1 cellular context compared by ENCODE assay signal in genomic region chr12:120194534-120195395, GRCh38.
TF ChIP-seq lines count a peak whose summit lies in the region.

Gene GCN1, minus strand, starts transcription at chr12:120194715. Its CDS starts 18 bp downstream, at chr12:120194697.

TF ChIP-seq in K562, 482 proteins besides CTCF, POLR2A, EP300 and RAD21 (continued from another document and continues in another):
- TF ChIP-seq HMGXB4 (CRISPR knock-in tag; IDR thresholded peaks at IDR 0.05) (peak; percentile 80), GATAD2A (IDR thresholded peaks at IDR 0.05) (no peak), ZNF398 (CRISPR knock-in tag; IDR thresholded peaks at IDR 0.05) (no peak), NR2C1 (IDR thresholded peaks at IDR 0.05) (peak; percentile 98), NR2C1 (tag; IDR thresholded peaks at IDR 0.05) (peak; percentile 98), PHF20 (IDR thresholded peaks at IDR 0.05; ENCODE audit: partially characterized antibody) (peak; percentile 91), ZNF583 (CRISPR knock-in tag; IDR thresholded peaks at IDR 0.05) (no peak), ZNF407 (IDR thresholded peaks at IDR 0.05; ENCODE audit: low read depth) (no peak), SMAD1 (IDR thresholded peaks at IDR 0.05; ENCODE audit: low read depth, low read length, partially characterized antibody) (peak; percentile 37), KDM5B (IDR thresholded peaks at IDR 0.05; ENCODE audit: insufficient replicate concordance, low read depth, low read length) (peak; percentile 91), RBFOX2 (IDR thresholded peaks at IDR 0.05; ENCODE audit: low read depth, low read length) (peak; percentile 99), HCFC1 (IDR thresholded peaks at IDR 0.05; ENCODE audit: low read depth, low read length) (peak; percentile 80), YY1 (IDR thresholded peaks at IDR 0.05; ENCODE audit: borderline replicate concordance in 1 of 3, control insufficient read depth in 1 of 3, extremely low read depth in 1 of 3, insufficient read depth in 3 of 3, insufficient read length in 1 of 3, insufficient replicate concordance in 2 of 3, low read depth in 1 of 3, low read length in 2 of 3) (peak; percentile 74 to 93 (median 89)), HDAC1 (IDR thresholded peaks at IDR 0.05) (peak in 1 of 2 experiments; percentile 90; a peak in 2 of 4 replicates), EWSR1 (IDR thresholded peaks at IDR 0.05; ENCODE audit: borderline replicate concordance, low read depth, partially characterized antibody) (peak; percentile 79), ZC3H4 (CRISPR knock-in tag; IDR thresholded peaks at IDR 0.05; ENCODE audit: borderline replicate concordance) (peak; percentile 62; the same call in 1 of the 2 replicates), ZNF445 (CRISPR knock-in tag; IDR thresholded peaks at IDR 0.05; ENCODE audit: low read depth) (0 out of 2 replicates have a peak, but pooled peaks have one; percentile 60), SIN3B (IDR thresholded peaks at IDR 0.05; ENCODE audit: low read depth) (peak; percentile 97), RNF2 (IDR thresholded peaks at IDR 0.05) (no peak), ESRRA (IDR thresholded peaks at IDR 0.05; ENCODE audit: borderline replicate concordance, low read depth) (peak; percentile 36; the same call in 1 of the 2 replicates), ZNF75A (CRISPR knock-in tag; IDR thresholded peaks at IDR 0.05) (0 out of 2 replicates have a peak, but pooled peaks have one; percentile 8), MGA (IDR thresholded peaks at IDR 0.05) (peak; percentile 92), LARP7 (IDR thresholded peaks at IDR 0.05) (no peak)
- TF ChIP-seq, protein P1, sequence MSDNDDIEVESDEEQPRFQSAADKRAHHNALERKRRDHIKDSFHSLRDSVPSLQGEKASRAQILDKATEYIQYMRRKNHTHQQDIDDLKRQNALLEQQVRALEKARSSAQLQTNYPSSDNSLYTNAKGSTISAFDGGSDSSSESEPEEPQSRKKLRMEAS (CRISPR knock-in tag; IDR thresholded peaks at IDR 0.05), result peak; percentile 96
- TF ChIP-seq, protein P2, sequence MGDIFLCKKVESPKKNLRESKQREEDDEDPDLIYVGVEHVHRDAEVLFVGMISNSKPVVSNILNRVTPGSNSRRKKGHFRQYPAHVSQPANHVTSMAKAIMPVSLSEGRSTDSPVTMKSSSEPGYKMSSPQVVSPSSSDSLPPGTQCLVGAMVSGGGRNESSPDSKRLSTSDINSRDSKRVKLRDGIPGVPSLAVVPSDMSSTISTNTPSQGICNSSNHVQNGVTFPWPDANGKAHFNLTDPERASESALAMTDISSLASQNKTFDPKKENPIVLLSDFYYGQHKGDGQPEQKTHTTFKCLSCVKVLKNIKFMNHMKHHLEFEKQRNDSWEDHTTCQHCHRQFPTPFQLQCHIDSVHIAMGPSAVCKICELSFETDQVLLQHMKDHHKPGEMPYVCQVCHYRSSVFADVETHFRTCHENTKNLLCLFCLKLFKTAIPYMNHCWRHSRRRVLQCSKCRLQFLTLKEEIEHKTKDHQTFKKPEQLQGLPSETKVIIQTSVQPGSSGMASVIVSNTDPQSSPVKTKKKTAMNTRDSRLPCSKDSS (IDR thresholded peaks at IDR 0.05; ENCODE audit: low read depth, partially characterized antibody), result no peak
